ENCODE assay signal across 8 cellular contexts in genomic region chr13:44578064-44578394, GRCh38. TPM values are rescaled to one million over a fixed set of nuclear protein-coding genes. Genes with fewer than 3 reads are reported as not detected.
DNase-seq lines count a peak whose midpoint lies in the region; ATAC-seq lines count a peak whose summit lies in the region.

No MANE protein-coding gene starts in this region.

- H3K27me3 ChIP-seq in naive thymus-derived CD4-positive, alpha-beta T cell (ENCODE audit: control insufficient read depth in 2 of 2, insufficient read depth in 2 of 2, low read length in 2 of 2): no peaks in the 10 kb centered on the region

- peaks cover 0 to 12% (median 0%) of the 10 kb centered on the region in 3 experiments for H3K36me3 ChIP-seq in naive thymus-derived CD4-positive, alpha-beta T cell (ENCODE audit: control insufficient read depth in 2 of 3, insufficient read depth in 3 of 3, low read length in 3 of 3)

- H3K4me3 ChIP-seq in naive thymus-derived CD4-positive, alpha-beta T cell (ENCODE audit: low read length): peak overlapping the region; percentile 66

- H3K9me3 Mint-ChIP-seq in naive thymus-derived CD4-positive, alpha-beta T cell: peaks cover 0 to 3% (median 0%) of the 10 kb centered on the region in 11 donors

- peaks cover 26 to 34% (median 32%) of the 10 kb centered on the region in 7 donors for H3K4me1 Mint-ChIP-seq in naive thymus-derived CD4-positive, alpha-beta T cell

- POLR2A ChIA-PET in naive thymus-derived CD4-positive, alpha-beta T cell (lab: Charles Lee): interaction anchor here (0.6 to 1.2 kb wide), 3 partner anchors 20 to 696 kb away, joined by 3 to 4 read pairs (median 4); no protein-coding TSS in a partner anchor

- H3K27ac ChIP-seq in naive thymus-derived CD4-positive, alpha-beta T cell (ENCODE audit: low read depth, low read length): peak overlapping the region; percentile 84

- ATAC-seq in naive thymus-derived CD4-positive, alpha-beta T cell: no peak
- ATAC-seq in HG03378 (IDR thresholded peaks at IDR 0.05; ENCODE audit: unreplicated experiment) (no peak), GM18511 (IDR thresholded peaks at IDR 0.05; ENCODE audit: unreplicated experiment) (no peak)

- CTCF ChIA-PET in naive thymus-derived CD4-positive, alpha-beta T cell (lab: Charles Lee): no interaction called here

- H3K36me3 Mint-ChIP-seq in naive thymus-derived CD4-positive, alpha-beta T cell: peaks cover 0 to 19% (median 6%) of the 10 kb centered on the region in 5 donors

- no peaks in the 10 kb centered on the region for H3K9me3 ChIP-seq in naive thymus-derived CD4-positive, alpha-beta T cell (ENCODE audit: control insufficient read depth in 2 of 3, low read length in 3 of 3)

- H3K4me3 Mint-ChIP-seq in naive thymus-derived CD4-positive, alpha-beta T cell: peak overlapping the region; percentile 78 to 99 (median 93)

- peak; percentile 75 for DNase-seq in DMS 273 (lab: John Stamatoyannopoulos, UW; ENCODE audit: unreplicated experiment)
- DNase-seq in DMS 273 treated with DMSO at 0.1 percent for 48 hours (lab: John Stamatoyannopoulos, UW): no peak
- peak; percentile 90 for DNase-seq in NCI-H748 (lab: John Stamatoyannopoulos, UW; ENCODE audit: unreplicated experiment)
- peak; percentile 49 for DNase-seq in dedifferentiated amniotic fluid mesenchymal stem cell (ENCODE audit: extremely low spot score)
- DNase-seq in naive thymus-derived CD4-positive, alpha-beta T cell: no peak
- DNase-seq in NK-92 (lab: John Stamatoyannopoulos, UW; ENCODE audit: unreplicated experiment): no peak

- H3K27ac Mint-ChIP-seq in naive thymus-derived CD4-positive, alpha-beta T cell: peak overlapping the region; percentile 23 to 95 (median 84)

- peaks cover 11 to 21% of the 10 kb centered on the region in 2 donors for H3K4me1 ChIP-seq in naive thymus-derived CD4-positive, alpha-beta T cell (ENCODE audit: control insufficient read depth in 2 of 2, insufficient read depth in 2 of 2, low read length in 2 of 2)

- intact Hi-C loops in naive thymus-derived CD4-positive, alpha-beta T cell (cut with micrococcal nuclease): loop anchor here (5.0 to 10.0 kb wide), 10 partner anchors 239 to 1974 kb away; partner anchors contain the start of genes LRCH1 (in 1 of the 2) and ZC3H13 (in 1 of the 2)

- H3K27me3 Mint-ChIP-seq in naive thymus-derived CD4-positive, alpha-beta T cell: peaks cover 0 to 55% (median 0%) of the 10 kb centered on the region in 5 donors

RNA-seq across cellular contexts. Expression of gene TSC22D1, which starts 1.9 kb away (rescaled TPM):
- 10 to 100 TPM; 13.7 to 38.7 (median 35.6) TPM for total RNA-seq in naive thymus-derived CD4-positive, alpha-beta T cell
- 1 to 10 TPM; 5.7 to 6.8 TPM for polyA plus RNA-seq in naive thymus-derived CD4-positive, alpha-beta T cell

Comparison
In these comparisons a context has a peak if more than half of its experiments do, and no peak if none do; other contexts are left out.
1. DNase-seq: peak in DMS 273 (single experiment), NCI-H748 (single experiment) and dedifferentiated amniotic fluid mesenchymal stem cell (single experiment); none in DMS 273 treated with DMSO at 0.1 percent for 48 hours (single experiment), naive thymus-derived CD4-positive, alpha-beta T cell (0 of 9) and NK-92 (single experiment).